ENCODE assay signal across 12 cellular contexts in the genomic region with DNA sequence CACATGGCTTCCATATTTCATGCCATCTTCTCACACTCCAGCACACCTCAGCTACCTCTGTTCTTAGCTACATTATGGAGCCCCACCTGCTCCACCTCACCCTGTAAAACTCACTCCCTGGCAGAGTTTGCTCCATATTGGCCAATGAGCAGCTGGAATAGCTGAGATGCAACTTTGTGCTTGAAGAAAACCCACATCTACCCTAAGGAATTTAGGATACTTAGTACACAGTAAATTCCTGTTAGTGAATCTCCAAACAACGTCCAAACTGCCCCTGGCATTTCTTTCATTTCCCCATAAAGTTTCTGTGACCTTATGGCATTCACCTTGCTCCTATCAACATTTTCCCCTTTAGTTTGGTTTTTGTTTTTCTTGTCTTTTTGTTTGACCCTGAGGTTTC. TPM values are rescaled to one million over a fixed set of nuclear protein-coding genes. Genes with fewer than 3 reads are reported as not detected.
DNase-seq lines count a peak whose midpoint lies in the region; ATAC-seq, FAIRE-seq and TF ChIP-seq lines count a peak whose summit lies in the region.
"Had no signal": no experiment of that assay in that cellular context is flagged by ENCODE, and none has a peak within 500 bp of the region (broad histone marks: within the 10 kb centered on the region; RNA-seq: fewer than 3 reads in every experiment).

No MANE protein-coding gene starts in this region.

- H3K79me2 ChIP-seq in H1 (ENCODE audit: control insufficient read depth in 1 of 2, insufficient read depth in 2 of 2, low read length in 2 of 2) = 0 out of 4 replicates have a peak, but pooled peaks cover 0 to 2% of the 10 kb centered on the region in 2 experiments

- intact Hi-C loops in prostate gland (cut with DNase I) = no loop called here
- intact Hi-C loops in CD8-positive, alpha-beta T cell (cut with DNase I, micrococcal nuclease) = no loop called here

- H2AFZ ChIP-seq in H1 (ENCODE audit: low read length) = no peak overlapping the region

- no peak overlapping the region for H3K56ac ChIP-seq in H1 (replicated peaks; ENCODE audit: insufficient read length, low read depth, low read length)

- no peak overlapping the region for H3K23ac ChIP-seq in H1 (ENCODE audit: insufficient read length)

- H3K4me1 ChIP-seq in SJSA1 (replicated peaks) = peaks cover 44% of the 10 kb centered on the region
- peaks cover 2 to 9% (median 8%) of the 10 kb centered on the region in 4 experiments for H3K4me1 ChIP-seq in H1 (replicated peaks in 1 of 4; ENCODE audit: control insufficient read depth in 3 of 4, insufficient read depth in 4 of 4, low read length in 3 of 4)
- H3K4me1 ChIP-seq in prostate gland (replicated peaks) = peaks cover 5% of the 10 kb centered on the region
- peaks cover 29% of the 10 kb centered on the region for H3K4me1 ChIP-seq in CD8-positive, alpha-beta T cell (ENCODE audit: insufficient read depth, low read length)

- peak overlapping the region; percentile 8 for H3K27ac ChIP-seq in SJSA1
- H3K27ac ChIP-seq in H1 (ENCODE audit: low read depth, low read length) = no peak overlapping the region
- H3K27ac ChIP-seq in prostate gland = peak overlapping the region in 1 of 2 donors; percentile 6
- H3K27ac ChIP-seq in CD8-positive, alpha-beta T cell (ENCODE audit: low read depth, low read length) = no peak overlapping the region

- no peak overlapping the region for H3K14ac ChIP-seq in H1 (ENCODE audit: insufficient read length)

- TF ChIP-seq POLR2A in H1 (IDR thresholded peaks at IDR 0.05; ENCODE audit: control extremely low read depth in 1 of 2, low read depth in 2 of 2, low read length in 2 of 2) (no peak), prostate gland (IDR thresholded peaks at IDR 0.05) (no peak)

- H4K91ac ChIP-seq in H1 (replicated peaks; ENCODE audit: insufficient read length, low read length) = no peak overlapping the region

- H3K27ac Mint-ChIP-seq in CD8-positive, alpha-beta T cell = no peak overlapping the region
- H3K27ac Mint-ChIP-seq: activated CD4-positive, alpha-beta memory T cell treated with anti-CD3 and anti-CD28 coated beads, Interleukin-2, amount 10 ng/mL, durations not matched to agents 7 days and 5 days had no signal

- no peak for TF ChIP-seq RAD21 in H1 (IDR thresholded peaks at IDR 0.05 in 1 of 2, conservative IDR thresholded peaks at IDR 0.05 in 1 of 2; ENCODE audit: low read depth in 2 of 2, low read length in 2 of 2)

- H2BK15ac ChIP-seq in H1 (ENCODE audit: low read length) = no peak overlapping the region

- H3K36me3 ChIP-seq in SJSA1 (peaks cover 50% of the 10 kb centered on the region), H1 (ENCODE audit: control insufficient read depth in 2 of 4, insufficient read depth in 4 of 4, low read length in 3 of 4) (peaks cover 17 to 40% (median 26%) of the 10 kb centered on the region in 4 experiments), prostate gland (peaks cover 5 to 16% of the 10 kb centered on the region in 2 donors)
- peaks cover 29% of the 10 kb centered on the region for H3K36me3 ChIP-seq in CD8-positive, alpha-beta T cell (ENCODE audit: insufficient read depth, low read length)

- no peak overlapping the region for H4K5ac ChIP-seq in H1 (ENCODE audit: insufficient read length, low read depth, low read length)

- TF ChIP-seq CTCF in H1 (IDR thresholded peaks at IDR 0.05; ENCODE audit: control extremely low read depth in 1 of 3, insufficient read depth in 1 of 3, low read depth in 1 of 3, low read length in 3 of 3) (no peak), prostate gland (IDR thresholded peaks at IDR 0.05) (no peak)
- no peak for TF ChIP-seq CTCF in CD8-positive, alpha-beta T cell (IDR thresholded peaks at IDR 0.05)

- DNase-seq in ELR (ENCODE audit: low read depth) = peak; percentile 17
- DNase-seq in SJSA1 (ENCODE audit: low read depth in 1 of 2, low spot score in 2 of 2) = no peak
- no peak for DNase-seq in H1 (ENCODE audit: low read depth in 1 of 2, low spot score in 2 of 2)
- peak; percentile 21 for DNase-seq in prostate gland (ENCODE audit: low spot score)
- no peak for DNase-seq in NCI-H446 treated with DMSO at 0.1 percent for 48 hours (lab: John Stamatoyannopoulos, UW)
- no peak for DNase-seq in activated gamma-delta T cell (lab: John Stamatoyannopoulos, UW)
- DNase-seq in DMS79 treated with DMSO at 0.1 percent for 48 hours (lab: John Stamatoyannopoulos, UW) = no peak
- DNase-seq in CD8-positive, alpha-beta T cell = no peak
- DNase-seq: activated CD4-positive, alpha-beta memory T cell treated with anti-CD3 and anti-CD28 coated beads, Interleukin-2, amount 10 ng/mL, durations not matched to agents 7 days and 5 days; central memory CD4-positive, alpha-beta T cell; NCI-H2081 had no signal

- TF ChIP-seq EP300 in H1 (IDR thresholded peaks at IDR 0.05; ENCODE audit: borderline replicate concordance in 1 of 2, low read depth in 2 of 2, low read length in 2 of 2) = no peak

- H2BK20ac ChIP-seq in H1 (ENCODE audit: low read length) = no peak overlapping the region

- no peak for ATAC-seq in CD8-positive, alpha-beta T cell

- peaks cover 40% of the 10 kb centered on the region for H3K4me1 Mint-ChIP-seq in CD8-positive, alpha-beta T cell (ENCODE audit: low read depth)

- no peak for FAIRE-seq in H1 (lab: Jason Lieb, UNC)

- peak overlapping the region; percentile 44; the same call in 1 of the 2 replicates for H2BK5ac ChIP-seq in H1 (ENCODE audit: low read depth, low read length)

- peaks cover 11% of the 10 kb centered on the region for H3K27me3 Mint-ChIP-seq in CD8-positive, alpha-beta T cell (ENCODE audit: low read depth)

- H3K4me2 ChIP-seq in H1 (ENCODE audit: insufficient read depth in 1 of 2, low read depth in 2 of 2, low read length in 2 of 2) = no peak overlapping the region

- H4K8ac ChIP-seq in H1 (ENCODE audit: extremely low read depth, insufficient read depth, low read length) = no peak overlapping the region

- no peak overlapping the region for H2AK5ac ChIP-seq in H1 (ENCODE audit: low read depth, low read length)

- H3K18ac ChIP-seq in H1 (ENCODE audit: extremely low read depth, low read length) = no peak overlapping the region

- H2BK120ac ChIP-seq in H1 (replicated peaks; ENCODE audit: low read depth, low read length) = no peak overlapping the region

- no peak overlapping the region for H3K9ac ChIP-seq in H1 (replicated peaks in 1 of 4; ENCODE audit: extremely low read depth in 1 of 4, low read depth in 3 of 4, low read length in 3 of 4)

- no peaks in the 10 kb centered on the region for H3K9me3 Mint-ChIP-seq in CD8-positive, alpha-beta T cell
- H3K9me3 Mint-ChIP-seq: activated CD4-positive, alpha-beta memory T cell treated with anti-CD3 and anti-CD28 coated beads, Interleukin-2, amount 10 ng/mL, durations not matched to agents 7 days and 5 days had no signal

- POLR2A ChIA-PET in H1 (lab: Charles Lee; ENCODE audit: partially characterized antibody) = interaction anchor here (0.8 to 6.9 kb wide), 9 partner anchors 9 to 64 kb away, joined by 3 to 35 read pairs (median 4); partner anchors contain the start of genes CYB561A3, TKFC and TMEM138
- POLR2A ChIA-PET in CD8-positive, alpha-beta T cell (lab: Charles Lee) = interaction anchor here (0.6 kb wide), 1 partner anchor 65 kb away, joined by 3 read pairs; the partner anchor contains the start of gene TMEM138

- H3K9me3 ChIP-seq in SJSA1 (replicated peaks) (no peaks in the 10 kb centered on the region), H1 (ENCODE audit: insufficient read depth in 2 of 2, low read depth in 1 of 2, low read length in 1 of 2) (no peaks in the 10 kb centered on the region), prostate gland (no peaks in the 10 kb centered on the region)
- no peaks in the 10 kb centered on the region for H3K9me3 ChIP-seq in CD8-positive, alpha-beta T cell (ENCODE audit: low read length)

- peaks cover 10% of the 10 kb centered on the region; the same call in 1 of the 2 replicates for H3K23me2 ChIP-seq in H1 (ENCODE audit: low read depth, low read length)

- no peaks in the 10 kb centered on the region for H3K79me1 ChIP-seq in H1 (ENCODE audit: low read depth, low read length)

- H3K36me3 Mint-ChIP-seq in CD8-positive, alpha-beta T cell = peaks cover 49% of the 10 kb centered on the region

- CTCF ChIA-PET in H1 (lab: Charles Lee; ENCODE audit: partially characterized antibody) = interaction anchor here (1.0 to 3.5 kb wide), 2 partner anchors 14 to 88 kb away, joined by 4 to 16 read pairs; no protein-coding TSS in a partner anchor
- CTCF ChIA-PET in CD8-positive, alpha-beta T cell (lab: Charles Lee) = no interaction called here

- WGBS in H1 (ENCODE audit: extremely low coverage in 1 of 2, insufficient coverage in 1 of 2, insufficient read length in 1 of 2, insufficient replicate concordance in 2 of 2, low coverage in 1 of 2, low lambda C conversion rate in 2 of 2, missing lambda C conversion rate in 1 of 2), 2 experiments = 93% methylated on average over 1 of the region's 1 CpG; no CpG with 5 or more reads in 1 of the 2 experiments
- 23% methylated on average over 1 of the region's 1 CpG for WGBS in prostate gland

- H3K4me3 ChIP-seq in SJSA1 = no peak overlapping the region
- no peak overlapping the region for H3K4me3 ChIP-seq in H1 (ENCODE audit: extremely low read depth in 1 of 4, insufficient read depth in 2 of 4, low read depth in 3 of 4, low read length in 4 of 4)
- H3K4me3 ChIP-seq in prostate gland = no peak overlapping the region
- H3K4me3 ChIP-seq in CD8-positive, alpha-beta T cell (ENCODE audit: low read depth, low read length) = no peak overlapping the region

- no peak overlapping the region for H3K4ac ChIP-seq in H1 (replicated peaks; ENCODE audit: insufficient read length, low read depth, low read length)

- H3K27me3 ChIP-seq in SJSA1 (replicated peaks) (peaks cover 22% of the 10 kb centered on the region), H1 (replicated peaks in 1 of 4; ENCODE audit: control insufficient read depth in 3 of 4, extremely low read depth in 1 of 4, insufficient read depth in 3 of 4, low read length in 3 of 4) (peaks cover 1 to 12% (median 7%) of the 10 kb centered on the region in 4 experiments; a peak in 6 of 7 replicates), prostate gland (replicated peaks; ENCODE audit: insufficient read depth) (no peaks in the 10 kb centered on the region)
- no peaks in the 10 kb centered on the region for H3K27me3 ChIP-seq in CD8-positive, alpha-beta T cell (ENCODE audit: insufficient read depth, low read length)

- H3K4me3 Mint-ChIP-seq in CD8-positive, alpha-beta T cell = no peak overlapping the region
- H3K4me3 Mint-ChIP-seq: activated CD4-positive, alpha-beta memory T cell treated with anti-CD3 and anti-CD28 coated beads, Interleukin-2, amount 10 ng/mL, durations not matched to agents 7 days and 5 days had no signal

- no peak overlapping the region for H2BK12ac ChIP-seq in H1 (ENCODE audit: low read depth, low read length)

- H4K20me1 ChIP-seq in H1 (replicated peaks in 1 of 2; ENCODE audit: control insufficient read depth in 1 of 2, insufficient read depth in 2 of 2, low read length in 2 of 2) = peaks cover 4 to 5% of the 10 kb centered on the region in 2 experiments

RNA-seq across cellular contexts. Expression of gene VWCE, which starts 2.2 kb away (rescaled TPM):
- 0.03 and 0.26 TPM in 2 replicates for total RNA-seq in SJSA1 (2014; rRNA removed; shearing (Covaris generic))
- 12.3 and 14.5 TPM in 2 replicates for total RNA-seq in H1 (2021; fragmentation: NEBNext Ultra II Directional; extraction: Animal tissue kit (Norgen Biotek cat#: 25700))
- 9.5 and 16.8 TPM in 2 replicates for polyA plus RNA-seq in H1 (2011; rRNA removed)
- 10.7 TPM for polyA plus RNA-seq in H1 (2011; cell fraction: cytosol; rRNA removed)
- 41.1 TPM for polyA plus RNA-seq in H1 (2011; cell fraction: nucleus; rRNA removed)
- 10.6 to 18.5 TPM (median 16.1 TPM) in 4 replicates for polyA plus RNA-seq in H1 (2012, experiment 1 of 2)
- polyA plus RNA-seq in H1 (2012, experiment 2 of 2) = 10.9 TPM
- polyA plus RNA-seq in H1 (2013, experiment 1 of 2) = 14.6 TPM
- polyA plus RNA-seq in H1 (2013, experiment 2 of 2) = 13.6 TPM
- 9.4 and 11.4 TPM in 2 replicates for polyA minus RNA-seq in H1 (2011; rRNA and poly(A)+ RNA removed)
- 9.7 TPM for polyA minus RNA-seq in H1 (2011; cell fraction: cytosol; rRNA and poly(A)+ RNA removed)
- polyA minus RNA-seq in H1 (2011; cell fraction: nucleus; rRNA and poly(A)+ RNA removed) = 13.5 TPM
- 1 to 10 TPM; 2.0 to 4.3 TPM for total RNA-seq in prostate gland
- total RNA-seq in CD8-positive, alpha-beta T cell = 1 to 10 TPM; 1.4 to 1.5 TPM

RNA-seq across cellular contexts. Expression of gene DDB1, which starts 35.6 kb away (rescaled TPM):
- total RNA-seq in SJSA1 (2014; rRNA removed; shearing (Covaris generic)) = 188 and 303 TPM in 2 replicates
- total RNA-seq in H1 (2021; fragmentation: NEBNext Ultra II Directional; extraction: Animal tissue kit (Norgen Biotek cat#: 25700)) = 275 and 283 TPM in 2 replicates
- 239 and 306 TPM in 2 replicates for polyA plus RNA-seq in H1 (2011; rRNA removed)
- polyA plus RNA-seq in H1 (2011; cell fraction: cytosol; rRNA removed) = 295 TPM
- polyA plus RNA-seq in H1 (2011; cell fraction: nucleus; rRNA removed) = 261 TPM
- polyA plus RNA-seq in H1 (2012, experiment 1 of 2) = 171 to 276 TPM (median 267 TPM) in 4 replicates
- polyA plus RNA-seq in H1 (2012, experiment 2 of 2) = 180 TPM
- 110 TPM for polyA plus RNA-seq in H1 (2013, experiment 1 of 2)
- 98.1 TPM for polyA plus RNA-seq in H1 (2013, experiment 2 of 2)
- polyA minus RNA-seq in H1 (2011; rRNA and poly(A)+ RNA removed) = 517 and 594 TPM in 2 replicates
- polyA minus RNA-seq in H1 (2011; cell fraction: cytosol; rRNA and poly(A)+ RNA removed) = 315 TPM
- 214 TPM for polyA minus RNA-seq in H1 (2011; cell fraction: nucleus; rRNA and poly(A)+ RNA removed)
- total RNA-seq in prostate gland = 100 to 1,000 TPM; 179 to 253 TPM
- 100 to 1,000 TPM; 196 to 201 TPM for total RNA-seq in CD8-positive, alpha-beta T cell

RNA-seq across cellular contexts. Expression of gene TKFC, which starts 35.7 kb away (rescaled TPM):
- total RNA-seq in SJSA1 (2014; rRNA removed; shearing (Covaris generic)) = 15.8 and 28.5 TPM in 2 replicates
- total RNA-seq in H1 (2021; fragmentation: NEBNext Ultra II Directional; extraction: Animal tissue kit (Norgen Biotek cat#: 25700)) = 53.5 and 56.0 TPM in 2 replicates
- polyA plus RNA-seq in H1 (2011; rRNA removed) = 55.0 and 84.1 TPM in 2 replicates
- 52.9 TPM for polyA plus RNA-seq in H1 (2011; cell fraction: cytosol; rRNA removed)
- 212 TPM for polyA plus RNA-seq in H1 (2011; cell fraction: nucleus; rRNA removed)
- 44.5 to 59.9 TPM (median 59.3 TPM) in 4 replicates for polyA plus RNA-seq in H1 (2012, experiment 1 of 2)
- 53.9 TPM for polyA plus RNA-seq in H1 (2012, experiment 2 of 2)
- 22.7 TPM for polyA plus RNA-seq in H1 (2013, experiment 1 of 2)
- 21.6 TPM for polyA plus RNA-seq in H1 (2013, experiment 2 of 2)
- polyA minus RNA-seq in H1 (2011; rRNA and poly(A)+ RNA removed) = 47.8 and 62.2 TPM in 2 replicates
- polyA minus RNA-seq in H1 (2011; cell fraction: cytosol; rRNA and poly(A)+ RNA removed) = 48.3 TPM
- polyA minus RNA-seq in H1 (2011; cell fraction: nucleus; rRNA and poly(A)+ RNA removed) = 70.7 TPM
- total RNA-seq in prostate gland = 10 to 100 TPM; 52.8 to 79.3 TPM
- total RNA-seq in CD8-positive, alpha-beta T cell = 10 to 100 TPM; 15.8 to 16.1 TPM

RNA-seq across cellular contexts. Expression of gene PGA5, which starts 56.4 kb away (rescaled TPM):
- total RNA-seq in SJSA1 (2014; rRNA removed; shearing (Covaris generic)) = not detected in 2 replicates
- 0.67 and 0.84 TPM in 2 replicates for total RNA-seq in H1 (2021; fragmentation: NEBNext Ultra II Directional; extraction: Animal tissue kit (Norgen Biotek cat#: 25700))
- 2.0 and 2.5 TPM in 2 replicates for polyA plus RNA-seq in H1 (2011; rRNA removed)
- polyA plus RNA-seq in H1 (2011; cell fraction: cytosol; rRNA removed) = 1.6 TPM
- 1.8 TPM for polyA plus RNA-seq in H1 (2011; cell fraction: nucleus; rRNA removed)
- polyA plus RNA-seq in H1 (2012, experiment 1 of 2) = 0.48 to 0.98 TPM (median 0.88 TPM) in 3 of 4 replicates, not detected in the other
- 0.66 TPM for polyA plus RNA-seq in H1 (2012, experiment 2 of 2)
- polyA plus RNA-seq in H1 (2013, experiment 1 of 2) = 0.99 TPM
- polyA plus RNA-seq in H1 (2013, experiment 2 of 2) = 1.0 TPM
- polyA minus RNA-seq in H1 (2011; rRNA and poly(A)+ RNA removed) = 0.98 and 1.0 TPM in 2 replicates
- polyA minus RNA-seq in H1 (2011; cell fraction: cytosol; rRNA and poly(A)+ RNA removed) = not detected
- not detected for polyA minus RNA-seq in H1 (2011; cell fraction: nucleus; rRNA and poly(A)+ RNA removed)
- total RNA-seq in prostate gland = not detected
- total RNA-seq in CD8-positive, alpha-beta T cell = not detected
- total RNA-seq: activated CD4-positive, alpha-beta memory T cell treated with anti-CD3 and anti-CD28 coated beads, Interleukin-2, amount 10 ng/mL, durations not matched to agents 7 days and 5 days; mucosa of gallbladder had no signal

Comparison
In these comparisons a context has a peak if more than half of its experiments do, and no peak if none do; other contexts are left out.
1. DNase-seq: peak in ELR (single experiment) and prostate gland (single experiment); none in SJSA1 (0 of 2), H1 (0 of 2), NCI-H446 treated with DMSO at 0.1 percent for 48 hours (single experiment), activated gamma-delta T cell (single experiment), DMS79 treated with DMSO at 0.1 percent for 48 hours (single experiment) and CD8-positive, alpha-beta T cell (0 of 7).